23 cellular contexts compared by ENCODE assay signal in genomic region chr5:128681096-128681495, GRCh38.
"Had no signal": no experiment of that assay in that cellular context is flagged by ENCODE, and none has a peak within 500 bp of the region (broad histone marks: within the 10 kb centered on the region; RNA-seq: fewer than 3 reads in every experiment).

No MANE protein-coding gene starts in this region.

- H3K4me1 ChIP-seq: lower lobe of right lung, testis, vagina had no signal

- DNase-seq: activated CD4-positive, alpha-beta T cell treated with anti-CD3 and anti-CD28 coated beads for 4 hours; activated CD4-positive, alpha-beta T cell treated with anti-CD3 and anti-CD28 coated beads, Interleukin-2, amount 50 U/mL, for 48 hours; activated CD4-positive, CD25-positive, alpha-beta regulatory T cell; activated CD8-positive, alpha-beta memory T cell treated with anti-CD3 and anti-CD28 coated beads, Interleukin-2, amount 50 U/mL, for 48 hours; activated effector memory CD4-positive, alpha-beta T cell treated with anti-CD3 and anti-CD28 coated beads, Interleukin-2, amount 50 U/mL, for 16 hours; activated naive CD4-positive, alpha-beta T cell treated with anti-CD3 and anti-CD28 coated beads, Interleukin-2, amount 10 ng/mL, durations not matched to agents 7 days and 5 days; activated T-cell treated with anti-CD3 and anti-CD28 coated beads, Interleukin-2, amount 50 U/mL, for 72 hours; caudate nucleus; effector memory CD4-positive, alpha-beta T cell; foreskin melanocyte; lower lobe of right lung; naive thymus-derived CD4-positive, alpha-beta T cell; occipital lobe; small intestine; stimulated activated CD4-positive, alpha-beta T cell treated with anti-CD3 and anti-CD28 coated beads, Interleukin-15, amount 100 ng/mL, for 24 hours; testis had no signal

- H3K27ac Mint-ChIP-seq: activated naive CD4-positive, alpha-beta T cell treated with anti-CD3 and anti-CD28 coated beads, Interleukin-2, amount 10 ng/mL, durations not matched to agents 7 days and 5 days; activated T-cell treated with anti-CD3 and anti-CD28 coated beads, Interleukin-2, amount 50 U/mL, for 72 hours; brain; naive thymus-derived CD4-positive, alpha-beta T cell; stimulated activated memory B cell treated with anti-CD40 and anti-IgM and Interleukin-4, amounts not matched to agents 10 μg/mL and 1 μg/mL and 100 μg/mL, for 72 hours; type B pancreatic cell had no signal

- H3K36me3 Mint-ChIP-seq: activated naive CD4-positive, alpha-beta T cell treated with anti-CD3 and anti-CD28 coated beads, Interleukin-2, amount 10 ng/mL, durations not matched to agents 7 days and 5 days; brain; naive thymus-derived CD4-positive, alpha-beta T cell; stimulated activated memory B cell treated with anti-CD40 and anti-IgM and Interleukin-4, amounts not matched to agents 10 μg/mL and 1 μg/mL and 100 μg/mL, for 72 hours had no signal

- H3K27me3 Mint-ChIP-seq: activated naive CD4-positive, alpha-beta T cell treated with anti-CD3 and anti-CD28 coated beads, Interleukin-2, amount 10 ng/mL, durations not matched to agents 7 days and 5 days; brain; stimulated activated memory B cell treated with anti-CD40 and anti-IgM and Interleukin-4, amounts not matched to agents 10 μg/mL and 1 μg/mL and 100 μg/mL, for 72 hours; type B pancreatic cell had no signal

- H3K9me3 Mint-ChIP-seq: activated naive CD4-positive, alpha-beta T cell treated with anti-CD3 and anti-CD28 coated beads, Interleukin-2, amount 10 ng/mL, durations not matched to agents 7 days and 5 days; activated T-cell treated with anti-CD3 and anti-CD28 coated beads, Interleukin-2, amount 50 U/mL, for 72 hours had no signal

- H3K36me3 ChIP-seq: lower lobe of right lung, vagina had no signal

- H3K4me3 Mint-ChIP-seq: activated naive CD4-positive, alpha-beta T cell treated with anti-CD3 and anti-CD28 coated beads, Interleukin-2, amount 10 ng/mL, durations not matched to agents 7 days and 5 days; activated T-cell treated with anti-CD3 and anti-CD28 coated beads, Interleukin-2, amount 50 U/mL, for 72 hours; brain; naive thymus-derived CD4-positive, alpha-beta T cell; neural crest cell; stimulated activated memory B cell treated with anti-CD40 and anti-IgM and Interleukin-4, amounts not matched to agents 10 μg/mL and 1 μg/mL and 100 μg/mL, for 72 hours; type B pancreatic cell had no signal

- ATAC-seq: activated T-cell treated with anti-CD3 and anti-CD28 coated beads, Interleukin-2, amount 50 U/mL, for 72 hours; left lobe of liver; lower lobe of right lung; naive thymus-derived CD4-positive, alpha-beta T cell; sciatic nerve; stimulated activated memory B cell treated with anti-CD40 and anti-IgM and Interleukin-4, amounts not matched to agents 10 μg/mL and 1 μg/mL and 100 μg/mL, for 72 hours had no signal

- H3K4me1 Mint-ChIP-seq: activated naive CD4-positive, alpha-beta T cell treated with anti-CD3 and anti-CD28 coated beads, Interleukin-2, amount 10 ng/mL, durations not matched to agents 7 days and 5 days; naive thymus-derived CD4-positive, alpha-beta T cell; neural crest cell; stimulated activated memory B cell treated with anti-CD40 and anti-IgM and Interleukin-4, amounts not matched to agents 10 μg/mL and 1 μg/mL and 100 μg/mL, for 72 hours had no signal

- H3K27ac ChIP-seq: lower lobe of right lung, testis, vagina had no signal

- H3K4me3 ChIP-seq: lower lobe of right lung, testis, vagina had no signal

- H3K27me3 ChIP-seq: testis, vagina had no signal
